13 cellular contexts compared by ENCODE assay signal in the genomic region with DNA sequence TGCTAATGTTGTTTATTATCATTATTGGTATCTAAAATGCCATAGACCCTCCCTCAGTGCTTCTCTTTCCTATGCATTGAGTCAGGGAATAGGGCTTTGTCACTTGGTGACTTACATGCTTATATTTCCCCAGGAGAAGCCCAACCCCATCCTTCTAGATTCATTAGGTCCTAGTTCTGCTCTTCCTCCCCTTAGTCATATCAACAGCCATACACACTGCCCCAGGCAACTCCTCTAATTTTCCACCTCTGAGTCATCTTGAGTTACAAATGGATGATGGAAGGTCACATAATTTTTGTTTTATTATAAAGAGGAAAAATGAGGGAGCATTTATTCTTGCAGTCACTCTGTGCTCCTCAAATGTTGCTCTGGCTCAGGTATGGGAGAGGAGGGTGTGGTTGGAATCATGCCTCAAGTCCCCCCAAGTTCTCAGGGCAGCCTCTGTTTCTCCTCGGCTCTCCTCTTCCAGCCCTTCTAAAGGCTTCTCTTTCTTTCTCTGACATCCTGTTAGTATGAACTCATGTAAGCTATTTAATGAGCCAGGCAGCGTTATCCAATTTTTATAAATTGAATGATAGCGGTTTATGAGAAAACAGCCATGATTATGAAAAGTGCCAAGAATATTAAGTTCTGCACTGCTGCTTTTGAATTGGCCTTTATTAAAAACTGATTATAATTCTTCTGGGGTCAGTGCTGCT. TPM values are rescaled to one million over a fixed set of nuclear protein-coding genes. Genes with fewer than 3 reads are reported as not detected.
DNase-seq lines count a peak whose midpoint lies in the region; ATAC-seq lines count a peak whose summit lies in the region.
"Had no signal": no experiment of that assay in that cellular context is flagged by ENCODE, and none has a peak within 500 bp of the region (broad histone marks: within the 10 kb centered on the region; RNA-seq: fewer than 3 reads in every experiment).

No MANE protein-coding gene starts in this region.

- peak; percentile 65 for DNase-seq in GM04503 (ENCODE audit: low read depth)
- peak; percentile 66 for DNase-seq in amniotic epithelial cell (ENCODE audit: low read depth)
- peak; percentile 82 for DNase-seq in foreskin melanocyte
- DNase-seq in NCI-H1694 treated with DMSO at 0.1 percent for 48 hours (lab: John Stamatoyannopoulos, UW) = no peak
- DNase-seq in stimulated activated CD4-positive, alpha-beta T cell treated with anti-CD3 and anti-CD28 coated beads, Interleukin-4, amount 100 ng/mL, for 4 hours = no peak
- DNase-seq in NOMO-1 treated with dmso at 0.1 percent for 144 hours (lab: John Stamatoyannopoulos, UW; ENCODE audit: unreplicated experiment) = no peak
- DNase-seq: activated CD4-positive, alpha-beta T cell treated with anti-CD3 and anti-CD28 coated beads, Interleukin-2, amount 50 U/mL, for 48 hours; activated naive CD8-positive, alpha-beta T cell treated with anti-CD3 and anti-CD28 coated beads, Interleukin-2, amount 50 U/mL, for 24 hours; DMS153; naive thymus-derived CD4-positive, alpha-beta T cell; NCI-H2081 had no signal

- peaks cover 6% of the 10 kb centered on the region for H3K9me3 ChIP-seq in skeletal muscle satellite cell (replicated peaks; ENCODE audit: low read length)

- peak overlapping the region; percentile 29 for H3K4me3 ChIP-seq in skeletal muscle satellite cell (ENCODE audit: low read length)

- ATAC-seq in HG02981 (IDR thresholded peaks at IDR 0.05; ENCODE audit: unreplicated experiment) = no peak
- ATAC-seq: activated naive CD8-positive, alpha-beta T cell treated with anti-CD3 and anti-CD28 coated beads, Interleukin-2, amount 50 U/mL, for 24 hours; naive thymus-derived CD4-positive, alpha-beta T cell had no signal

- peak overlapping the region; percentile 76 for H3K4me2 ChIP-seq in skeletal muscle satellite cell (ENCODE audit: low read length)

- no peaks in the 10 kb centered on the region for H3K27me3 ChIP-seq in skeletal muscle satellite cell (ENCODE audit: control insufficient read depth, insufficient read depth, low read length)

- H3K9ac ChIP-seq in skeletal muscle satellite cell (ENCODE audit: low read depth, low read length) = peak overlapping the region; percentile 66

- H3K4me1 ChIP-seq in skeletal muscle satellite cell (ENCODE audit: control insufficient read depth, insufficient read depth, low read length) = peaks cover 35% of the 10 kb centered on the region

- H3K36me3 ChIP-seq in skeletal muscle satellite cell (ENCODE audit: insufficient read depth, low read length) = no peaks in the 10 kb centered on the region

RNA-seq across cellular contexts. Expression of a gene that starts 45.6 kb away (rescaled TPM):
- 667 and 754 TPM in 2 replicates for total RNA-seq in skeletal muscle satellite cell (2012; rRNA removed)

Comparison
In these comparisons a context has a peak if more than half of its experiments do, and no peak if none do; other contexts are left out.
1. DNase-seq: peak in GM04503 (single experiment), amniotic epithelial cell (single experiment) and foreskin melanocyte (single experiment); none in NCI-H1694 treated with DMSO at 0.1 percent for 48 hours (single experiment), stimulated activated CD4-positive, alpha-beta T cell treated with anti-CD3 and anti-CD28 coated beads, Interleukin-4, amount 100 ng/mL, for 4 hours (0 of 2) and NOMO-1 treated with dmso at 0.1 percent for 144 hours (single experiment).